In the genomic region with DNA sequence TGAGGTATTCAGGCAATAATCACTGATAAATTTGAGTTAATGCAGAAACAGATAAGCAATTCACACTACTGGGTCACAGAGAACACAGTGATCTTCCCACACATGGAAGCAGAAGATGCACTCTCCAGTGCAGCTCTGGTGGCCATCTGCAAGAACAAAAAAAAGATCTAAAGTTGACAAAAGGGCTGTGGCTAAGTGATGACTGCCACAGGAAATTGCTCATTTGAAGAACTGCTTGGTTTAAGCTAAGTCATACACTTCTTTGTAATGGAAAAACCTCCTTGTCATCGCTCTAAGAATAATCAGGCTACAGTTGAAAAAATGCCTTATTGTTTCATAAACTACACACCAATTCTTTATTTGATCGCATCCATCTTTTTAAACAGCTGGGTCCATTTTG, we compare ENCODE assay signal across 8 cellular contexts.
DNase-seq lines count a peak whose midpoint lies in the region; ATAC-seq and TF ChIP-seq lines count a peak whose summit lies in the region.

No MANE protein-coding gene starts in this region.

- no peaks in the 10 kb centered on the region for H3K36me3 ChIP-seq in skeletal muscle satellite cell (ENCODE audit: insufficient read depth, low read length)
- 0 out of 2 replicates have a peak, but pooled peaks cover 2% of the 10 kb centered on the region for H3K36me3 ChIP-seq in BE2C

- peak overlapping the region; percentile 9 for H3K4me2 ChIP-seq in skeletal muscle satellite cell (ENCODE audit: low read length)

- no peak overlapping the region for H3K9ac ChIP-seq in skeletal muscle satellite cell (ENCODE audit: low read depth, low read length)

- peak; percentile 88 to 95 for ATAC-seq in activated CD4-positive, CD25-positive, alpha-beta regulatory T cell treated with anti-CD3 and anti-CD28 coated beads, Interleukin-2, amount 50 U/mL, for 24 hours
- ATAC-seq in HG02885 (IDR thresholded peaks at IDR 0.05; ENCODE audit: poor library complexity, unreplicated experiment) = peak; percentile 77

- DNase-seq in activated CD4-positive, CD25-positive, alpha-beta regulatory T cell treated with anti-CD3 and anti-CD28 coated beads, Interleukin-2, amount 50 U/mL, for 72 hours = no peak
- DNase-seq in RPMI7951 (ENCODE audit: low read depth) (peak; percentile 76), cardiac fibroblast (ENCODE audit: low read depth in 2 of 2) (peak; percentile 67 to 92), BE2C (no peak), NCI-H2196 treated with DMSO at 0.1 percent for 48 hours (lab: John Stamatoyannopoulos, UW; ENCODE audit: unreplicated experiment) (no peak)

- no peak overlapping the region for H3K4me3 ChIP-seq in cardiac fibroblast (replicated peaks in 1 of 2; ENCODE audit: low read depth in 2 of 2, low read length in 2 of 2)
- no peak overlapping the region for H3K4me3 ChIP-seq in skeletal muscle satellite cell (ENCODE audit: low read length)
- H3K4me3 ChIP-seq in BE2C (ENCODE audit: low read depth, low read length) = no peak overlapping the region

- H3K4me1 ChIP-seq in skeletal muscle satellite cell (ENCODE audit: control insufficient read depth, insufficient read depth, low read length) (peaks cover 13% of the 10 kb centered on the region), BE2C (0 out of 2 replicates have a peak, but pooled peaks cover 3% of the 10 kb centered on the region)

- H3K9me3 ChIP-seq in skeletal muscle satellite cell (replicated peaks; ENCODE audit: low read length) = no peaks in the 10 kb centered on the region
- H3K9me3 ChIP-seq in BE2C = no peaks in the 10 kb centered on the region; the same call in 1 of the 2 replicates

- H3K27me3 ChIP-seq in skeletal muscle satellite cell (ENCODE audit: control insufficient read depth, insufficient read depth, low read length) (no peaks in the 10 kb centered on the region), BE2C (no peaks in the 10 kb centered on the region)

- TF ChIP-seq CTCF in cardiac fibroblast (IDR thresholded peaks at IDR 0.05; ENCODE audit: low read depth, low read length) (peak; percentile 6), BE2C (IDR thresholded peaks at IDR 0.05; ENCODE audit: low read depth, low read length) (no peak)

Comparison
In these comparisons a context has a peak if more than half of its experiments do, and no peak if none do; other contexts are left out.
1. DNase-seq: peak in RPMI7951 (single experiment) and cardiac fibroblast (2 of 2); none in activated CD4-positive, CD25-positive, alpha-beta regulatory T cell treated with anti-CD3 and anti-CD28 coated beads, Interleukin-2, amount 50 U/mL, for 72 hours (single experiment), BE2C (single experiment) and NCI-H2196 treated with DMSO at 0.1 percent for 48 hours (single experiment).